In genomic region chr3:69458798-69459197, GRCh38 we compare ENCODE assay signal across 20 cellular contexts.
DNase-seq lines count a peak whose midpoint lies in the region; ATAC-seq, FAIRE-seq and TF ChIP-seq lines count a peak whose summit lies in the region.
"Had no signal": no experiment of that assay in that cellular context is flagged by ENCODE, and none has a peak within 500 bp of the region (broad histone marks: within the 10 kb centered on the region; RNA-seq: fewer than 3 reads in every experiment).

No MANE protein-coding gene starts in this region.

- H2AFZ ChIP-seq in GM12878 (ENCODE audit: control insufficient read depth, low read depth, low read length): no peak overlapping the region

- peak; percentile 27; the same call in 1 of the 3 replicates for ATAC-seq in GM12878
- ATAC-seq in HG03280 (IDR thresholded peaks at IDR 0.05; ENCODE audit: unreplicated experiment): no peak

- RAD21 ChIA-PET in GM12878 (lab: Charles Lee; ENCODE audit: unreplicated experiment): no interaction called here

- no peak for TF ChIP-seq POLR2A in GM12878 (IDR thresholded peaks at IDR 0.05; ENCODE audit: low read depth, low read length)

- POLR2A ChIA-PET in GM12878 (lab: Charles Lee): no interaction called here

- CTCF ChIA-PET in GM12878 (lab: Yijun Ruan, JAX): interaction anchor here (1.2 kb wide), 1 partner anchor 8 kb away, joined by 4 read pairs; no protein-coding TSS in a partner anchor

- no peak for TF ChIP-seq EP300 in GM12878 (IDR thresholded peaks at IDR 0.05; ENCODE audit: borderline replicate concordance in 1 of 2, control insufficient read depth in 1 of 2, low read depth in 2 of 2, low read length in 2 of 2)

- no peak overlapping the region for H3K4me2 ChIP-seq in GM12878 (ENCODE audit: control insufficient read depth, insufficient read depth)

- H4K20me1 ChIP-seq in GM12878 (ENCODE audit: control insufficient read depth, insufficient read depth): no peaks in the 10 kb centered on the region

- no peaks in the 10 kb centered on the region for H3K79me2 ChIP-seq in GM12878 (ENCODE audit: control insufficient read depth, insufficient read depth, low read length)

- H3K9me3 ChIP-seq in GM12878 (replicated peaks; ENCODE audit: control insufficient read depth, insufficient read depth, low read length): no peaks in the 10 kb centered on the region; the same call in 2 of the 3 replicates
- H3K9me3 ChIP-seq: stomach had no signal

- WGBS in GM12878 (ENCODE audit: insufficient coverage, insufficient replicate concordance, low lambda C conversion rate, missing lambda C conversion rate): 0% methylated on average over 2 of the region's 2 CpGs

- no peak for FAIRE-seq in GM12878 (lab: Jason Lieb, UNC)
- FAIRE-seq: H1, islet of Langerhans, RCC 7860, TTC549 had no signal

- intact Hi-C loops in GM12878 (cut with micrococcal nuclease; ENCODE audit: unreplicated experiment): no loop called here

- DNase-seq in GF-D8 (lab: John Stamatoyannopoulos, UW) (peak; percentile 44), NOMO-1 treated with DMSO at 0.1 percent for 48 hours (lab: John Stamatoyannopoulos, UW; ENCODE audit: unreplicated experiment) (peak; percentile 69), GM12878 (ENCODE audit: low read depth, low spot score) (no peak), left kidney (ENCODE audit: low read depth, low spot score) (peak; percentile 10), foreskin fibroblast (no peak), superior temporal gyrus (ENCODE audit: extremely low spot score) (no peak)
- DNase-seq: activated CD4-positive, alpha-beta T cell treated with anti-CD3 and anti-CD28 coated beads, Interleukin-2, amount 10 ng/mL, durations not matched to agents 24 days and 14 days; cortex of kidney; DMS79; hippocampal formation; NCI-H774; nucleus accumbens; spleen; stomach; trophoblast cell had no signal

- TF ChIP-seq RAD21 in GM12878 (IDR thresholded peaks at IDR 0.05; ENCODE audit: insufficient read depth, low read depth, low read length): no peak

- TF ChIP-seq CTCF in GM12878 (IDR thresholded peaks at IDR 0.05 in 2 of 3, conservative IDR thresholded peaks at IDR 0.05 in 1 of 3; ENCODE audit: control insufficient read depth in 2 of 3, extremely low read depth in 1 of 3, insufficient read depth in 1 of 3, low read depth in 3 of 3, low read length in 3 of 3) (no peak), foreskin fibroblast (IDR thresholded peaks at IDR 0.05; ENCODE audit: low read depth, low read length) (no peak)

- SMC1A ChIA-PET in GM12878 (lab: Charles Lee; ENCODE audit: uncharacterized antibody, unreplicated experiment): interaction anchor here (1.7 kb wide), 1 partner anchor 18 kb away, joined by 4 read pairs; no protein-coding TSS in a partner anchor

- no peak overlapping the region for H3K4me3 ChIP-seq in GM12878
- H3K4me3 ChIP-seq in foreskin fibroblast (ENCODE audit: low read depth in 1 of 2, low read length in 2 of 2): no peak overlapping the region
- H3K4me3 ChIP-seq: spleen, stomach had no signal

- no TSS peak for BruUV-seq in GM12878 (replicated peaks; lab: Mats Ljungman, UMichigan)

- H3K27me3 ChIP-seq in GM12878 (replicated peaks in 1 of 2; ENCODE audit: control insufficient read depth in 2 of 2, insufficient read depth in 2 of 2, low read length in 1 of 2): no peaks in the 10 kb centered on the region
- H3K27me3 ChIP-seq: spleen, stomach had no signal

- in situ Hi-C loops in GM12878 (cut with MboI): no loop called here

- H3K36me3 ChIP-seq in GM12878 (ENCODE audit: control insufficient read depth in 2 of 2, insufficient read depth in 2 of 2, low read length in 1 of 2): no peaks in the 10 kb centered on the region
- H3K36me3 ChIP-seq: spleen, stomach had no signal

- H3K27ac ChIP-seq in GM12878 (ENCODE audit: control insufficient read depth, insufficient read depth): no peak overlapping the region
- H3K27ac ChIP-seq: spleen, stomach had no signal

- no peak overlapping the region for H3K9ac ChIP-seq in GM12878 (ENCODE audit: control insufficient read depth, insufficient read depth, low read length)

- no peaks in the 10 kb centered on the region for H3K4me1 ChIP-seq in GM12878 (ENCODE audit: control insufficient read depth, insufficient read depth, low read length)
- H3K4me1 ChIP-seq: stomach had no signal

TF ChIP-seq in GM12878, 131 proteins besides CTCF, POLR2A, EP300 and RAD21:
- TF ChIP-seq SREBF1 (IDR thresholded peaks at IDR 0.05; ENCODE audit: low read length) (no peak), CBX3 (IDR thresholded peaks at IDR 0.05; ENCODE audit: borderline replicate concordance, low read depth) (no peak), ZNF274 (IDR thresholded peaks at IDR 0.05; ENCODE audit: insufficient read depth, insufficient read length) (no peak), CHD2 (IDR thresholded peaks at IDR 0.05; ENCODE audit: borderline replicate concordance, low read depth, low read length) (no peak), IRF3 (IDR thresholded peaks at IDR 0.05) (no peak), ESRRA (IDR thresholded peaks at IDR 0.05; ENCODE audit: low read length) (no peak), ZBTB40 (IDR thresholded peaks at IDR 0.05; ENCODE audit: borderline replicate concordance) (no peak), IKZF2 (IDR thresholded peaks at IDR 0.05) (no peak), ATF7 (IDR thresholded peaks at IDR 0.05; ENCODE audit: low read depth) (no peak), SIX5 (IDR thresholded peaks at IDR 0.05; ENCODE audit: low read depth, low read length, severe bottlenecking) (no peak)

Comparison
In these comparisons a context has a peak if more than half of its experiments do, and no peak if none do; other contexts are left out.
1. DNase-seq: peak in GF-D8 (single experiment), NOMO-1 treated with DMSO at 0.1 percent for 48 hours (single experiment) and left kidney (single experiment); none in GM12878 (single experiment), foreskin fibroblast (0 of 2) and superior temporal gyrus (single experiment).